Comparison of ENCODE assay signal across 19 cellular contexts in the genomic region with DNA sequence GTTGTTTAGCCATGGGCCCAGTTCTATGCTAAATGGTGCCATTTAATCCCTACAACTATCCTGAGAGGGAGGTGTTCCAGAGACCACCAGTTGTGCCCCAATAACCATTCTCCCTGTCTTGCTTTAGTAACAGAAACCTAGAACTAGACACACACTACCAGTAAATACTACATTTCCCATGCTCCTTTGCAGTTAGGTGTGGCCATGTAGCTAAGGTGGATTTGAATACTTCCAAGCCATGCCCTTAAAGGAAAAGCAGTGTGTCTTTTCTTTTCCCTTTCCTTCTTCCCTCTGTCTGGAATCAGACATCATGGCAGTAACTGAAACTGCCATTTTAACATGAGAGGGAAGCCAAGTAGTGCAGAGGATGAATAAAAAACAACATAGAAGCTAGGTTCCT.
"Had no signal": no experiment of that assay in that cellular context is flagged by ENCODE, and none has a peak within 500 bp of the region (broad histone marks: within the 10 kb centered on the region; RNA-seq: fewer than 3 reads in every experiment).

No MANE protein-coding gene starts in this region.

- FAIRE-seq: colon, islet of Langerhans, urothelium cell line had no signal

- H3K4me3 ChIP-seq: gastrocnemius medialis, heart right ventricle, tibial artery had no signal

- H3K9me3 Mint-ChIP-seq: activated CD8-positive, alpha-beta T cell treated with anti-CD3 and anti-CD28 coated beads for 36 hours had no signal

- H3K4me3 Mint-ChIP-seq: activated B cell treated with CpG ODN at 0.5 μM for 24 hours; activated CD8-positive, alpha-beta T cell treated with anti-CD3 and anti-CD28 coated beads for 36 hours; activated T-cell treated with anti-CD3 and anti-CD28 coated beads, Interleukin-2, amount 50 U/mL, for 4 hours; naive thymus-derived CD8-positive, alpha-beta T cell; stimulated activated memory B cell treated with anti-CD40 and anti-IgM and Interleukin-4, amounts not matched to agents 10 μg/mL and 1 μg/mL and 100 μg/mL, for 72 hours had no signal

- H3K36me3 ChIP-seq: gastrocnemius medialis, heart right ventricle, neutrophil, tibial artery had no signal

- H3K27ac Mint-ChIP-seq: activated B cell treated with CpG ODN at 0.5 μM for 24 hours; activated CD8-positive, alpha-beta T cell treated with anti-CD3 and anti-CD28 coated beads for 36 hours; activated naive CD4-positive, alpha-beta T cell treated with anti-CD3 and anti-CD28 coated beads, Interleukin-2, amount 50 U/mL, for 72 hours; naive thymus-derived CD8-positive, alpha-beta T cell; stimulated activated memory B cell treated with anti-CD40 and anti-IgM and Interleukin-4, amounts not matched to agents 10 μg/mL and 1 μg/mL and 100 μg/mL, for 72 hours had no signal

- H3K4me1 Mint-ChIP-seq: activated B cell treated with CpG ODN at 0.5 μM for 24 hours; naive thymus-derived CD8-positive, alpha-beta T cell had no signal

- H3K36me3 Mint-ChIP-seq: stimulated activated memory B cell treated with anti-CD40 and anti-IgM and Interleukin-4, amounts not matched to agents 10 μg/mL and 1 μg/mL and 100 μg/mL, for 72 hours had no signal

- ATAC-seq: activated CD8-positive, alpha-beta T cell treated with anti-CD3 and anti-CD28 coated beads for 36 hours; activated naive CD4-positive, alpha-beta T cell treated with anti-CD3 and anti-CD28 coated beads, Interleukin-2, amount 50 U/mL, for 72 hours; activated T-cell treated with anti-CD3 and anti-CD28 coated beads, Interleukin-2, amount 50 U/mL, for 4 hours; gastrocnemius medialis; heart right ventricle; naive thymus-derived CD8-positive, alpha-beta T cell; stimulated activated memory B cell treated with anti-CD40 and anti-IgM and Interleukin-4, amounts not matched to agents 10 μg/mL and 1 μg/mL and 100 μg/mL, for 72 hours had no signal

- H3K4me1 ChIP-seq: gastrocnemius medialis, heart right ventricle, tibial artery had no signal

- H3K27ac ChIP-seq: gastrocnemius medialis, heart right ventricle, neutrophil, tibial artery had no signal

- DNase-seq: activated B cell treated with CpG ODN at 0.5 μM for 24 hours; activated CD4-positive, alpha-beta T cell treated with anti-CD3 and anti-CD28 coated beads for 48 hours; activated CD8-positive, alpha-beta T cell treated with anti-CD3 and anti-CD28 coated beads for 36 hours; activated effector memory CD4-positive, alpha-beta T cell treated with anti-CD3 and anti-CD28 coated beads, Interleukin-2, amount 50 U/mL, for 16 hours; activated T-cell treated with anti-CD3 and anti-CD28 coated beads, Interleukin-2, amount 50 U/mL, for 4 hours; caudate nucleus; erythroblast; gastrocnemius medialis; heart right ventricle; naive thymus-derived CD8-positive, alpha-beta T cell; posterior cingulate gyrus; stimulated activated CD4-positive, alpha-beta T cell treated with anti-CD3 and anti-CD28 coated beads, Interleukin-2, amount 100 ng/mL, for 48 hours; tibial artery had no signal

- H3K9me3 ChIP-seq: gastrocnemius medialis, heart right ventricle, neutrophil, tibial artery had no signal
